23 cellular contexts compared by ENCODE assay signal in the genomic region with DNA sequence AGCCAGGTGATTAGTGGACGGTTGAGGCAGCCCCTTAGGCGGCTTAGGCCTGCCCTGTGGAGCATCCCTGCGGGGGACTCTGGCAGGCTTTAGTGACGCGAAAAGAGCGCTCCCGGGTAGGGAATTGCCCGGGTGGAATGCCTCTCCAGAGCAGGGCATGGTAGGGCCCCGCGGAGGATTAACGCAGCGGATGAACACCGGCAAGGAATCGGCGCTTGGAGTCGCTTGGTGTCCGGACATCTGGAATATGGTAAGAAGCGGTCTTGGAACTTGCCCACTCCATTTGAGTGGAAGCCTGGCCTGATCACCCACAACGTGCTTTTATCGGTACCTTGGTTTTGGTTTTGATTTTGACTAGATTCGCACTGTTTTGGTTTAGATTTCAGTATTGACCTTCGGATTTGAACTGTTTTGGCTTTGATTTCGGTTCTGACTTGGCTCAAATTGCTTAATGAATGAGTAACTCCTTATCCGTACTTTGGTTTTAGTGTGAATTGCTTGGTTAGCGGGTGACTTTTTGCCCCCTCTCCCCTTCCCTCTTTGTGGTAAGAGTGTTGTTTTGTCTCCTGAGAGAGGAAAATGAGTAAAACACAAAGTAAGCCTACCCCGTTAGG. TPM values are rescaled to one million over a fixed set of nuclear protein-coding genes. Genes with fewer than 3 reads are reported as not detected.
DNase-seq lines count a peak whose midpoint lies in the region; ATAC-seq and FAIRE-seq lines count a peak whose summit lies in the region.
"Had no signal": no experiment of that assay in that cellular context is flagged by ENCODE, and none has a peak within 500 bp of the region (broad histone marks: within the 10 kb centered on the region; RNA-seq: fewer than 3 reads in every experiment).

No MANE protein-coding gene starts in this region.

- peaks cover 18% of the 10 kb centered on the region for H3K4me1 Mint-ChIP-seq in activated naive CD8-positive, alpha-beta T cell treated with anti-CD3 and anti-CD28 coated beads, Interleukin-2, amount 50 U/mL, for 24 hours
- peaks cover 14% of the 10 kb centered on the region for H3K4me1 Mint-ChIP-seq in activated naive CD8-positive, alpha-beta T cell treated with anti-CD3 and anti-CD28 coated beads for 36 hours
- peaks cover 6% of the 10 kb centered on the region for H3K4me1 Mint-ChIP-seq in activated T-helper 1 cell treated with anti-CD3 and anti-CD28 coated beads, Interleukin-12 subunit alpha, Interleukin-12 subunit beta, Interleukin-2, Interleukin-4 antibody, amounts not matched to agents 30 ng/mL and 10 ng/mL and 1 ng/mL, durations not matched to agents 14 hours and 24 hours and 36 hours (ENCODE audit: low read depth)
- H3K4me1 Mint-ChIP-seq in stimulated activated effector memory CD8-positive, alpha-beta T cell treated with anti-CD3 and anti-CD28 coated beads, Interleukin-12 subunit alpha, Interleukin-12 subunit beta, amount 100 ng/mL, for 72 hours, result peaks cover 15% of the 10 kb centered on the region

- FAIRE-seq in GM18507 (lab: Jason Lieb, UNC), result peak; percentile 71
- FAIRE-seq: astrocyte, keratinocyte had no signal

- peak overlapping the region; percentile 67 for H3K27ac Mint-ChIP-seq in activated naive CD8-positive, alpha-beta T cell treated with anti-CD3 and anti-CD28 coated beads, Interleukin-2, amount 50 U/mL, for 24 hours
- no peak overlapping the region for H3K27ac Mint-ChIP-seq in activated naive CD8-positive, alpha-beta T cell treated with anti-CD3 and anti-CD28 coated beads for 36 hours
- H3K27ac Mint-ChIP-seq in activated T-helper 1 cell treated with anti-CD3 and anti-CD28 coated beads, Interleukin-12 subunit alpha, Interleukin-12 subunit beta, Interleukin-2, Interleukin-4 antibody, amounts not matched to agents 30 ng/mL and 10 ng/mL and 1 ng/mL, durations not matched to agents 14 hours and 24 hours and 36 hours, result peak overlapping the region; percentile 45
- H3K27ac Mint-ChIP-seq in stimulated activated effector memory CD8-positive, alpha-beta T cell treated with anti-CD3 and anti-CD28 coated beads, Interleukin-12 subunit alpha, Interleukin-12 subunit beta, amount 100 ng/mL, for 72 hours, result peak overlapping the region; percentile 54
- H3K27ac Mint-ChIP-seq: activated naive CD8-positive, alpha-beta T cell had no signal

- no peak for DNase-seq in activated naive CD8-positive, alpha-beta T cell treated with anti-CD3 and anti-CD28 coated beads, Interleukin-2, amount 50 U/mL, for 24 hours
- no peak for DNase-seq in activated naive CD8-positive, alpha-beta T cell treated with anti-CD3 and anti-CD28 coated beads for 36 hours
- DNase-seq in GM18507 (ENCODE audit: extremely low spot score, insufficient read length, low read depth), result no peak
- DNase-seq in activated T-helper 1 cell treated with anti-CD3 and anti-CD28 coated beads, Interleukin-12 subunit alpha, Interleukin-12 subunit beta, Interleukin-2, Interleukin-4 antibody, amounts not matched to agents 30 ng/mL and 10 ng/mL and 1 ng/mL, durations not matched to agents 14 hours and 24 hours and 36 hours (ENCODE audit: low spot score), result no peak
- DNase-seq in stimulated activated effector memory CD8-positive, alpha-beta T cell treated with anti-CD3 and anti-CD28 coated beads, Interleukin-12 subunit alpha, Interleukin-12 subunit beta, amount 100 ng/mL, for 72 hours (ENCODE audit: low spot score in 2 of 2), result peak in 1 of 2 donors; percentile 56
- DNase-seq: central memory CD4-positive, alpha-beta T cell; DMS79; dorsolateral prefrontal cortex; GF-D8; NCI-H1048; NCI-H2029 treated with DMSO at 0.1 percent for 48 hours; NCI-H226; posterior cingulate gyrus; RPMI8226; uterus had no signal

- intact Hi-C loops in activated T-helper 1 cell treated with anti-CD3 and anti-CD28 coated beads, Interleukin-12 subunit alpha, Interleukin-12 subunit beta, Interleukin-2, Interleukin-4 antibody, amounts not matched to agents 30 ng/mL and 10 ng/mL and 1 ng/mL, durations not matched to agents 14 hours and 24 hours and 36 hours (cut with micrococcal nuclease), result loop anchor here (10.0 kb wide), 1 partner anchor 275 kb away; the partner anchor contains the start of genes ANAPC16 and ASCC1

- H3K4me3 Mint-ChIP-seq in activated naive CD8-positive, alpha-beta T cell treated with anti-CD3 and anti-CD28 coated beads, Interleukin-2, amount 50 U/mL, for 24 hours, result no peak overlapping the region
- no peak overlapping the region for H3K4me3 Mint-ChIP-seq in activated naive CD8-positive, alpha-beta T cell treated with anti-CD3 and anti-CD28 coated beads for 36 hours
- H3K4me3 Mint-ChIP-seq in activated T-helper 1 cell treated with anti-CD3 and anti-CD28 coated beads, Interleukin-12 subunit alpha, Interleukin-12 subunit beta, Interleukin-2, Interleukin-4 antibody, amounts not matched to agents 30 ng/mL and 10 ng/mL and 1 ng/mL, durations not matched to agents 14 hours and 24 hours and 36 hours, result no peak overlapping the region
- H3K4me3 Mint-ChIP-seq in stimulated activated effector memory CD8-positive, alpha-beta T cell treated with anti-CD3 and anti-CD28 coated beads, Interleukin-12 subunit alpha, Interleukin-12 subunit beta, amount 100 ng/mL, for 72 hours, result no peak overlapping the region
- H3K4me3 Mint-ChIP-seq: activated naive CD8-positive, alpha-beta T cell; neural crest cell had no signal

- H3K9me3 Mint-ChIP-seq in activated naive CD8-positive, alpha-beta T cell treated with anti-CD3 and anti-CD28 coated beads, Interleukin-2, amount 50 U/mL, for 24 hours, result peaks cover 10% of the 10 kb centered on the region
- H3K9me3 Mint-ChIP-seq in activated naive CD8-positive, alpha-beta T cell treated with anti-CD3 and anti-CD28 coated beads for 36 hours, result peaks cover 24% of the 10 kb centered on the region
- H3K9me3 Mint-ChIP-seq in activated T-helper 1 cell treated with anti-CD3 and anti-CD28 coated beads, Interleukin-12 subunit alpha, Interleukin-12 subunit beta, Interleukin-2, Interleukin-4 antibody, amounts not matched to agents 30 ng/mL and 10 ng/mL and 1 ng/mL, durations not matched to agents 14 hours and 24 hours and 36 hours, result peaks cover 59% of the 10 kb centered on the region
- H3K9me3 Mint-ChIP-seq in stimulated activated effector memory CD8-positive, alpha-beta T cell treated with anti-CD3 and anti-CD28 coated beads, Interleukin-12 subunit alpha, Interleukin-12 subunit beta, amount 100 ng/mL, for 72 hours, result peaks cover 10% of the 10 kb centered on the region

- ATAC-seq in activated naive CD8-positive, alpha-beta T cell treated with anti-CD3 and anti-CD28 coated beads, Interleukin-2, amount 50 U/mL, for 24 hours, result peak; percentile 28
- ATAC-seq in stimulated activated effector memory CD8-positive, alpha-beta T cell treated with anti-CD3 and anti-CD28 coated beads, Interleukin-12 subunit alpha, Interleukin-12 subunit beta, amount 100 ng/mL, for 72 hours, result peak; percentile 75
- ATAC-seq in GM18511 (IDR thresholded peaks at IDR 0.05; ENCODE audit: unreplicated experiment) (no peak), GM18517 (IDR thresholded peaks at IDR 0.05; ENCODE audit: unreplicated experiment) (no peak)
- ATAC-seq: sciatic nerve had no signal

- H3K36me3 Mint-ChIP-seq in activated naive CD8-positive, alpha-beta T cell treated with anti-CD3 and anti-CD28 coated beads, Interleukin-2, amount 50 U/mL, for 24 hours (ENCODE audit: low read depth), result peaks cover 2% of the 10 kb centered on the region
- peaks cover 10% of the 10 kb centered on the region for H3K36me3 Mint-ChIP-seq in activated naive CD8-positive, alpha-beta T cell treated with anti-CD3 and anti-CD28 coated beads for 36 hours
- H3K36me3 Mint-ChIP-seq in activated T-helper 1 cell treated with anti-CD3 and anti-CD28 coated beads, Interleukin-12 subunit alpha, Interleukin-12 subunit beta, Interleukin-2, Interleukin-4 antibody, amounts not matched to agents 30 ng/mL and 10 ng/mL and 1 ng/mL, durations not matched to agents 14 hours and 24 hours and 36 hours (ENCODE audit: low read depth), result peaks cover 2% of the 10 kb centered on the region
- no peaks in the 10 kb centered on the region for H3K36me3 Mint-ChIP-seq in stimulated activated effector memory CD8-positive, alpha-beta T cell treated with anti-CD3 and anti-CD28 coated beads, Interleukin-12 subunit alpha, Interleukin-12 subunit beta, amount 100 ng/mL, for 72 hours

- peaks cover 6% of the 10 kb centered on the region for H3K27me3 Mint-ChIP-seq in activated naive CD8-positive, alpha-beta T cell treated with anti-CD3 and anti-CD28 coated beads, Interleukin-2, amount 50 U/mL, for 24 hours
- H3K27me3 Mint-ChIP-seq in activated naive CD8-positive, alpha-beta T cell treated with anti-CD3 and anti-CD28 coated beads for 36 hours, result no peaks in the 10 kb centered on the region
- H3K27me3 Mint-ChIP-seq in activated T-helper 1 cell treated with anti-CD3 and anti-CD28 coated beads, Interleukin-12 subunit alpha, Interleukin-12 subunit beta, Interleukin-2, Interleukin-4 antibody, amounts not matched to agents 30 ng/mL and 10 ng/mL and 1 ng/mL, durations not matched to agents 14 hours and 24 hours and 36 hours (ENCODE audit: insufficient read depth), result peaks cover 7% of the 10 kb centered on the region
- H3K27me3 Mint-ChIP-seq: activated naive CD8-positive, alpha-beta T cell had no signal

RNA-seq across cellular contexts. Expression of gene CHST3, which starts 24.2 kb away (rescaled TPM):
- under 1 TPM; 0.84 to 0.87 TPM for total RNA-seq in activated naive CD8-positive, alpha-beta T cell treated with anti-CD3 and anti-CD28 coated beads for 36 hours
- total RNA-seq in activated T-helper 1 cell treated with anti-CD3 and anti-CD28 coated beads, Interleukin-12 subunit alpha, Interleukin-12 subunit beta, Interleukin-2, Interleukin-4 antibody, amounts not matched to agents 30 ng/mL and 10 ng/mL and 1 ng/mL, durations not matched to agents 14 hours and 24 hours and 36 hours, result 0.16 and 0.22 TPM in 2 replicates
- total RNA-seq: T-helper 1 cell treated with Interleukin-12 subunit alpha and Interleukin-12 subunit beta and Interleukin-4 antibody, amounts not matched to agents 30 ng/mL and 1 ng/mL, for 36 hours had no signal

Comparison
In these comparisons a context has a peak if more than half of its experiments do, and no peak if none do; other contexts are left out.
1. ATAC-seq: peak in activated naive CD8-positive, alpha-beta T cell treated with anti-CD3 and anti-CD28 coated beads, Interleukin-2, amount 50 U/mL, for 24 hours (single experiment) and stimulated activated effector memory CD8-positive, alpha-beta T cell treated with anti-CD3 and anti-CD28 coated beads, Interleukin-12 subunit alpha, Interleukin-12 subunit beta, amount 100 ng/mL, for 72 hours (single experiment); none in GM18511 (single experiment) and GM18517 (single experiment).